1 cellular context compared by ENCODE assay signal in genomic region chr19:3140667-3141038, GRCh38.
TF ChIP-seq lines count a peak whose summit lies in the region.

No MANE protein-coding gene starts in this region.

TF ChIP-seq in GM12878, 131 proteins besides CTCF, POLR2A, EP300 and RAD21:
- TF ChIP-seq PAX5 (IDR thresholded peaks at IDR 0.05; ENCODE audit: borderline replicate concordance, low read depth, low read length) = no peak
- no peak for TF ChIP-seq MYC (IDR thresholded peaks at IDR 0.05; ENCODE audit: insufficient read depth, insufficient read length, insufficient replicate concordance, low read length, severe bottlenecking)
- TF ChIP-seq ZBED1 (IDR thresholded peaks at IDR 0.05; ENCODE audit: borderline replicate concordance) = no peak
- TF ChIP-seq NFIC (IDR thresholded peaks at IDR 0.05; ENCODE audit: low read depth, low read length) = no peak
- peak; percentile 33 for TF ChIP-seq MEF2B (IDR thresholded peaks at IDR 0.05; ENCODE audit: partially characterized antibody, poor library complexity, severe bottlenecking)
- TF ChIP-seq, protein P1, sequence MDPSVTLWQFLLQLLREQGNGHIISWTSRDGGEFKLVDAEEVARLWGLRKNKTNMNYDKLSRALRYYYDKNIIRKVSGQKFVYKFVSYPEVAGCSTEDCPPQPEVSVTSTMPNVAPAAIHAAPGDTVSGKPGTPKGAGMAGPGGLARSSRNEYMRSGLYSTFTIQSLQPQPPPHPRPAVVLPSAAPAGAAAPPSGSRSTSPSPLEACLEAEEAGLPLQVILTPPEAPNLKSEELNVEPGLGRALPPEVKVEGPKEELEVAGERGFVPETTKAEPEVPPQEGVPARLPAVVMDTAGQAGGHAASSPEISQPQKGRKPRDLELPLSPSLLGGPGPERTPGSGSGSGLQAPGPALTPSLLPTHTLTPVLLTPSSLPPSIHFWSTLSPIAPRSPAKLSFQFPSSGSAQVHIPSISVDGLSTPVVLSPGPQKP (IDR thresholded peaks at IDR 0.05; ENCODE audit: low read depth, low read length) = no peak
- TF ChIP-seq TARDBP (IDR thresholded peaks at IDR 0.05; ENCODE audit: borderline replicate concordance) = no peak
- TF ChIP-seq ETV6 (conservative IDR thresholded peaks at IDR 0.05 in 1 of 2, IDR thresholded peaks at IDR 0.05 in 1 of 2; ENCODE audit: borderline replicate concordance in 1 of 2, low read depth in 1 of 2) = no peak
- TF ChIP-seq EED (IDR thresholded peaks at IDR 0.05; ENCODE audit: low read depth) = peak; percentile 44; the same call in 1 of the 2 replicates
- no peak for TF ChIP-seq ZNF384 (IDR thresholded peaks at IDR 0.05; ENCODE audit: borderline replicate concordance, low read depth, low read length)
- TF ChIP-seq SIX5 (IDR thresholded peaks at IDR 0.05; ENCODE audit: low read depth, low read length, severe bottlenecking) = no peak
- TF ChIP-seq NBN (IDR thresholded peaks at IDR 0.05) = no peak
- TF ChIP-seq SUPT20H (IDR thresholded peaks at IDR 0.05; ENCODE audit: borderline replicate concordance, control insufficient read depth, low read depth, low read length) = no peak
- 0 out of 2 replicates have a peak, but pooled peaks have one; percentile 32 for TF ChIP-seq SMARCA5 (IDR thresholded peaks at IDR 0.05)
- peak; percentile 20; the same call in 1 of the 2 replicates for TF ChIP-seq SPI1 (IDR thresholded peaks at IDR 0.05; ENCODE audit: borderline replicate concordance, insufficient read depth, low read depth, low read length)
- TF ChIP-seq DPF2 (IDR thresholded peaks at IDR 0.05) = peak; percentile 45; the same call in 1 of the 2 replicates
- no peak for TF ChIP-seq YBX1 (IDR thresholded peaks at IDR 0.05)
- no peak for TF ChIP-seq BACH1 (IDR thresholded peaks at IDR 0.05; ENCODE audit: borderline replicate concordance)
- no peak for TF ChIP-seq MAX (IDR thresholded peaks at IDR 0.05; ENCODE audit: low read depth, low read length)
- no peak for TF ChIP-seq STAT1 (conservative IDR thresholded peaks at IDR 0.05)
- no peak for TF ChIP-seq IRF4 (IDR thresholded peaks at IDR 0.05; ENCODE audit: low read depth, low read length)
- no peak for TF ChIP-seq TCF12 (IDR thresholded peaks at IDR 0.05; ENCODE audit: low read depth, low read length)
- no peak for TF ChIP-seq IRF3 (IDR thresholded peaks at IDR 0.05)
- TF ChIP-seq ZBTB33 (IDR thresholded peaks at IDR 0.05) = no peak
- TF ChIP-seq RCOR1 (conservative IDR thresholded peaks at IDR 0.05; ENCODE audit: low read depth, low read length) = no peak
- no peak for TF ChIP-seq BHLHE40 (IDR thresholded peaks at IDR 0.05; ENCODE audit: borderline replicate concordance in 1 of 2, low read depth in 2 of 2, low read length in 1 of 2)
- TF ChIP-seq SMAD5 (IDR thresholded peaks at IDR 0.05; ENCODE audit: low read depth) = no peak
- TF ChIP-seq ZNF24 (IDR thresholded peaks at IDR 0.05) = peak; percentile 99
- no peak for TF ChIP-seq SIN3A (IDR thresholded peaks at IDR 0.05; ENCODE audit: low read depth, low read length)
- TF ChIP-seq SREBF2 (IDR thresholded peaks at IDR 0.05; ENCODE audit: low read length) = no peak
- TF ChIP-seq HDAC6 (IDR thresholded peaks at IDR 0.05; ENCODE audit: unreplicated experiment) = no peak
- peak; percentile 66 to 67 for TF ChIP-seq IKZF2 (IDR thresholded peaks at IDR 0.05)
- peak; percentile 59; the same call in 1 of the 2 replicates for TF ChIP-seq RELB (IDR thresholded peaks at IDR 0.05; ENCODE audit: low read depth)
- TF ChIP-seq, protein P2, sequence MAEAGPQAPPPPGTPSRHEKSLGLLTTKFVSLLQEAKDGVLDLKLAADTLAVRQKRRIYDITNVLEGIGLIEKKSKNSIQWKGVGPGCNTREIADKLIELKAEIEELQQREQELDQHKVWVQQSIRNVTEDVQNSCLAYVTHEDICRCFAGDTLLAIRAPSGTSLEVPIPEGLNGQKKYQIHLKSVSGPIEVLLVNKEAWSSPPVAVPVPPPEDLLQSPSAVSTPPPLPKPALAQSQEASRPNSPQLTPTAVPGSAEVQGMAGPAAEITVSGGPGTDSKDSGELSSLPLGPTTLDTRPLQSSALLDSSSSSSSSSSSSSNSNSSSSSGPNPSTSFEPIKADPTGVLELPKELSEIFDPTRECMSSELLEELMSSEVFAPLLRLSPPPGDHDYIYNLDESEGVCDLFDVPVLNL (IDR thresholded peaks at IDR 0.05; ENCODE audit: low read depth, low read length) = no peak
- no peak for TF ChIP-seq ZNF274 (IDR thresholded peaks at IDR 0.05; ENCODE audit: insufficient read depth, insufficient read length)
- no peak for TF ChIP-seq BCLAF1 (IDR thresholded peaks at IDR 0.05)
- no peak for TF ChIP-seq ASH2L (IDR thresholded peaks at IDR 0.05; ENCODE audit: borderline replicate concordance, low read depth)
- TF ChIP-seq NR2C2 (IDR thresholded peaks at IDR 0.05; ENCODE audit: borderline replicate concordance, control insufficient read depth, insufficient read length, low read depth) = no peak
- no peak for TF ChIP-seq ZZZ3 (IDR thresholded peaks at IDR 0.05; ENCODE audit: control insufficient read depth, insufficient read length, low read depth)
- no peak for TF ChIP-seq HCFC1 (IDR thresholded peaks at IDR 0.05; ENCODE audit: low read length)
- no peak for TF ChIP-seq CHD1 (IDR thresholded peaks at IDR 0.05; ENCODE audit: low read depth, low read length)
- TF ChIP-seq NR2F1 (conservative IDR thresholded peaks at IDR 0.05) = no peak; the same call in 1 of the 2 replicates
- TF ChIP-seq ZNF207 (IDR thresholded peaks at IDR 0.05; ENCODE audit: borderline replicate concordance) = no peak
- TF ChIP-seq RELA (IDR thresholded peaks at IDR 0.05; ENCODE audit: borderline replicate concordance, partially characterized antibody) = no peak
- TF ChIP-seq TAF1 (IDR thresholded peaks at IDR 0.05; ENCODE audit: borderline replicate concordance, low read depth, low read length) = no peak
- no peak for TF ChIP-seq CBX3 (IDR thresholded peaks at IDR 0.05; ENCODE audit: borderline replicate concordance, low read depth)
- no peak; the same call in none of the 2 replicates for TF ChIP-seq IKZF1 (conservative IDR thresholded peaks at IDR 0.05)
- no peak for TF ChIP-seq PML (IDR thresholded peaks at IDR 0.05; ENCODE audit: low read length)
